In genomic region chr21:17818158-17819113, GRCh38 we compare ENCODE assay signal across 2 cellular contexts.
TF ChIP-seq lines count a peak whose summit lies in the region.

No MANE protein-coding gene starts in this region.

TF ChIP-seq in WTC11, 78 proteins besides CTCF, POLR2A, EP300 and RAD21 (continued from another document):
- TF ChIP-seq TEAD4 (CRISPR knock-in tag; IDR thresholded peaks at IDR 0.05): 0 out of 2 replicates have a peak, but pooled peaks have one; percentile 35
- no peak for TF ChIP-seq HMGA2 (CRISPR knock-in tag; IDR thresholded peaks at IDR 0.05)
- no peak for TF ChIP-seq CREM (CRISPR knock-in tag; IDR thresholded peaks at IDR 0.05)
- no peak for TF ChIP-seq FOXJ3 (CRISPR knock-in tag; IDR thresholded peaks at IDR 0.05; ENCODE audit: borderline replicate concordance)
- 0 out of 2 replicates have a peak, but pooled peaks have one; percentile 12 for TF ChIP-seq FOXP1 (CRISPR knock-in tag; IDR thresholded peaks at IDR 0.05; ENCODE audit: borderline replicate concordance)
- 0 out of 2 replicates have a peak, but pooled peaks have one; percentile 34 for TF ChIP-seq ZBTB43 (CRISPR knock-in tag; IDR thresholded peaks at IDR 0.05)
- no peak for TF ChIP-seq OVOL2 (CRISPR knock-in tag; IDR thresholded peaks at IDR 0.05; ENCODE audit: borderline replicate concordance)
- TF ChIP-seq NR1H2 (CRISPR knock-in tag; IDR thresholded peaks at IDR 0.05): no peak
- TF ChIP-seq ZNF138 (CRISPR knock-in tag; conservative IDR thresholded peaks at IDR 0.05): peak; percentile 58; the same call in 1 of the 2 replicates
- TF ChIP-seq ZNF219 (CRISPR knock-in tag; IDR thresholded peaks at IDR 0.05; ENCODE audit: borderline replicate concordance): no peak

TF ChIP-seq in HepG2, 621 proteins besides CTCF, POLR2A, EP300 and RAD21 (continued from another document and continues in another):
- TF ChIP-seq ZNF142 (CRISPR knock-in tag; IDR thresholded peaks at IDR 0.05) (peak; percentile 7; the same call in 1 of the 2 replicates), ZNF766 (CRISPR knock-in tag; IDR thresholded peaks at IDR 0.05; ENCODE audit: borderline replicate concordance) (no peak), ZNF558 (CRISPR knock-in tag; IDR thresholded peaks at IDR 0.05; ENCODE audit: borderline replicate concordance) (no peak), PHB2 (IDR thresholded peaks at IDR 0.05; ENCODE audit: partially characterized antibody) (no peak), THAP7 (CRISPR knock-in tag; IDR thresholded peaks at IDR 0.05) (no peak), TOPORS (CRISPR knock-in tag; IDR thresholded peaks at IDR 0.05) (0 out of 2 replicates have a peak, but pooled peaks have one; percentile 20), ZNF879 (CRISPR knock-in tag; IDR thresholded peaks at IDR 0.05) (no peak), HMGXB3 (CRISPR knock-in tag; IDR thresholded peaks at IDR 0.05; ENCODE audit: borderline replicate concordance) (no peak), EED (CRISPR knock-in tag; IDR thresholded peaks at IDR 0.05) (0 out of 2 replicates have a peak, but pooled peaks have one; percentile 20), SATB2 (CRISPR knock-in tag; IDR thresholded peaks at IDR 0.05) (peak; percentile 25; the same call in 1 of the 2 replicates), DRAP1 (CRISPR knock-in tag; IDR thresholded peaks at IDR 0.05) (no peak), ZSCAN21 (CRISPR knock-in tag; IDR thresholded peaks at IDR 0.05; ENCODE audit: borderline replicate concordance) (no peak), ZNF780A (CRISPR knock-in tag; IDR thresholded peaks at IDR 0.05) (0 out of 2 replicates have a peak, but pooled peaks have one; percentile 17), ZNF414 (CRISPR knock-in tag; IDR thresholded peaks at IDR 0.05) (peak; percentile 46; the same call in 1 of the 2 replicates), ZNF670 (CRISPR knock-in tag; IDR thresholded peaks at IDR 0.05; ENCODE audit: borderline replicate concordance) (0 out of 2 replicates have a peak, but pooled peaks have one; percentile 34), ZFP37 (CRISPR knock-in tag; IDR thresholded peaks at IDR 0.05; ENCODE audit: borderline replicate concordance) (0 out of 2 replicates have a peak, but pooled peaks have one; percentile 71), GATAD1 (CRISPR knock-in tag; IDR thresholded peaks at IDR 0.05) (no peak), CSRNP1 (CRISPR knock-in tag; IDR thresholded peaks at IDR 0.05) (0 out of 2 replicates have a peak, but pooled peaks have one; percentile 33), SOX5 (CRISPR knock-in tag; IDR thresholded peaks at IDR 0.05; ENCODE audit: borderline replicate concordance) (no peak), ZNF639 (CRISPR knock-in tag; conservative IDR thresholded peaks at IDR 0.05) (0 out of 2 replicates have a peak, but pooled peaks have one; percentile 31), ZSCAN31 (CRISPR knock-in tag; IDR thresholded peaks at IDR 0.05; ENCODE audit: low read depth) (no peak; the same call in 1 of the 2 replicates), TEF (CRISPR knock-in tag; IDR thresholded peaks at IDR 0.05) (0 out of 2 replicates have a peak, but pooled peaks have one; percentile 47), CEBPB (IDR thresholded peaks at IDR 0.05; ENCODE audit: borderline replicate concordance, low read depth, low read length) (peak; percentile 69; the same call in 1 of the 2 replicates), IRF2 (CRISPR knock-in tag; IDR thresholded peaks at IDR 0.05) (no peak), ZNF740 (CRISPR knock-in tag; IDR thresholded peaks at IDR 0.05) (0 out of 2 replicates have a peak, but pooled peaks have one; percentile 14), CBX1 (IDR thresholded peaks at IDR 0.05; ENCODE audit: low read depth) (peak; percentile 56), KDM6A (CRISPR knock-in tag; IDR thresholded peaks at IDR 0.05; ENCODE audit: low read depth) (no peak), ZBTB2 (CRISPR knock-in tag; IDR thresholded peaks at IDR 0.05; ENCODE audit: low read depth) (peak; percentile 27; the same call in 1 of the 2 replicates), ZSCAN5A (CRISPR knock-in tag; IDR thresholded peaks at IDR 0.05; ENCODE audit: borderline replicate concordance) (0 out of 2 replicates have a peak, but pooled peaks have one; percentile 20), KDM3A (CRISPR knock-in tag; IDR thresholded peaks at IDR 0.05; ENCODE audit: low read depth) (0 out of 2 replicates have a peak, but pooled peaks have one; percentile 23), MXD4 (CRISPR knock-in tag; IDR thresholded peaks at IDR 0.05) (0 out of 2 replicates have a peak, but pooled peaks have one; percentile 50), SMARCC2 (IDR thresholded peaks at IDR 0.05) (no peak)
